ENCODE assay signal across 27 cellular contexts in genomic region chr3:112140584-112140983, GRCh38. TPM values are rescaled to one million over a fixed set of nuclear protein-coding genes. Genes with fewer than 3 reads are reported as not detected.
DNase-seq lines count a peak whose midpoint lies in the region; ATAC-seq lines count a peak whose summit lies in the region.
"Had no signal": no experiment of that assay in that cellular context is flagged by ENCODE, and none has a peak within 500 bp of the region (broad histone marks: within the 10 kb centered on the region; RNA-seq: fewer than 3 reads in every experiment).

No MANE protein-coding gene starts in this region.

- no peak overlapping the region for H3K4me3 Mint-ChIP-seq in activated T-cell treated with anti-CD3 and anti-CD28 coated beads, Interleukin-2, amount 50 U/mL, for 4 hours
- H3K4me3 Mint-ChIP-seq in activated T-cell treated with anti-CD3 and anti-CD28 coated beads, Interleukin-2, amount 50 U/mL, for 24 hours = no peak overlapping the region
- no peak overlapping the region for H3K4me3 Mint-ChIP-seq in stimulated activated naive CD8-positive, alpha-beta T cell treated with anti-CD3 and anti-CD28 coated beads, Interleukin-15, Interleukin-2, amounts not matched to agents 100 ng/mL and 50 ng/mL, for 24 hours
- no peak overlapping the region for H3K4me3 Mint-ChIP-seq in stimulated activated naive CD8-positive, alpha-beta T cell treated with anti-CD3 and anti-CD28 coated beads, Interleukin-15, amount 100 ng/mL, for 72 hours
- H3K4me3 Mint-ChIP-seq in activated T-helper 17 cell treated with anti-CD3 and anti-CD28 coated beads, Interleukin-2, amount 50 U/mL, for 72 hours = peak overlapping the region; percentile 14
- H3K4me3 Mint-ChIP-seq: CD14-positive monocyte; CD4-positive, alpha-beta memory T cell; CD4-positive, CD25-positive, alpha-beta regulatory T cell; CD8-positive, alpha-beta memory T cell had no signal

- no peaks in the 10 kb centered on the region for H3K27me3 Mint-ChIP-seq in activated T-cell treated with anti-CD3 and anti-CD28 coated beads, Interleukin-2, amount 50 U/mL, for 4 hours (ENCODE audit: low read depth)
- no peaks in the 10 kb centered on the region for H3K27me3 Mint-ChIP-seq in activated T-cell treated with anti-CD3 and anti-CD28 coated beads, Interleukin-2, amount 50 U/mL, for 24 hours
- H3K27me3 Mint-ChIP-seq in stimulated activated naive CD8-positive, alpha-beta T cell treated with anti-CD3 and anti-CD28 coated beads, Interleukin-15, Interleukin-2, amounts not matched to agents 100 ng/mL and 50 ng/mL, for 24 hours = no peaks in the 10 kb centered on the region
- H3K27me3 Mint-ChIP-seq in stimulated activated naive CD8-positive, alpha-beta T cell treated with anti-CD3 and anti-CD28 coated beads, Interleukin-15, amount 100 ng/mL, for 72 hours = no peaks in the 10 kb centered on the region
- H3K27me3 Mint-ChIP-seq in activated T-helper 17 cell treated with anti-CD3 and anti-CD28 coated beads, Interleukin-2, amount 50 U/mL, for 72 hours = no peaks in the 10 kb centered on the region
- H3K27me3 Mint-ChIP-seq: CD4-positive, alpha-beta memory T cell; CD8-positive, alpha-beta memory T cell had no signal

- no peak for DNase-seq in activated T-cell treated with anti-CD3 and anti-CD28 coated beads, Interleukin-2, amount 50 U/mL, for 4 hours
- no peak for DNase-seq in activated T-cell treated with anti-CD3 and anti-CD28 coated beads, Interleukin-2, amount 50 U/mL, for 24 hours
- no peak for DNase-seq in stimulated activated naive CD8-positive, alpha-beta T cell treated with anti-CD3 and anti-CD28 coated beads, Interleukin-15, amount 100 ng/mL, for 72 hours
- no peak for DNase-seq in NCI-H2107 treated with DMSO at 0.1 percent for 48 hours (lab: John Stamatoyannopoulos, UW; ENCODE audit: unreplicated experiment)
- DNase-seq: 8988T; ACHN; BE2C; C1 segment of cervical spinal cord; CD4-positive, alpha-beta memory T cell; CD4-positive, CD25-positive, alpha-beta regulatory T cell; CD8-positive, alpha-beta memory T cell; COR-L47; DMS 273 treated with DMSO at 0.1 percent for 48 hours; DMS153; DMS53; DMS79; DND-41; EL; GDM1 had no signal

- H3K36me3 Mint-ChIP-seq in activated T-cell treated with anti-CD3 and anti-CD28 coated beads, Interleukin-2, amount 50 U/mL, for 4 hours (ENCODE audit: insufficient read depth) = peaks cover 4% of the 10 kb centered on the region
- peaks cover 7% of the 10 kb centered on the region for H3K36me3 Mint-ChIP-seq in activated T-cell treated with anti-CD3 and anti-CD28 coated beads, Interleukin-2, amount 50 U/mL, for 24 hours (ENCODE audit: low read depth)
- peaks cover 5% of the 10 kb centered on the region for H3K36me3 Mint-ChIP-seq in stimulated activated naive CD8-positive, alpha-beta T cell treated with anti-CD3 and anti-CD28 coated beads, Interleukin-15, Interleukin-2, amounts not matched to agents 100 ng/mL and 50 ng/mL, for 24 hours (ENCODE audit: low read depth)
- no peaks in the 10 kb centered on the region for H3K36me3 Mint-ChIP-seq in activated T-helper 17 cell treated with anti-CD3 and anti-CD28 coated beads, Interleukin-2, amount 50 U/mL, for 72 hours (ENCODE audit: low read depth)
- H3K36me3 Mint-ChIP-seq: CD14-positive monocyte; CD4-positive, CD25-positive, alpha-beta regulatory T cell had no signal

- H3K9me3 Mint-ChIP-seq in activated T-cell treated with anti-CD3 and anti-CD28 coated beads, Interleukin-2, amount 50 U/mL, for 4 hours = peaks cover 5% of the 10 kb centered on the region
- peaks cover 12% of the 10 kb centered on the region for H3K9me3 Mint-ChIP-seq in activated T-cell treated with anti-CD3 and anti-CD28 coated beads, Interleukin-2, amount 50 U/mL, for 24 hours
- peaks cover under 1% of the 10 kb centered on the region for H3K9me3 Mint-ChIP-seq in stimulated activated naive CD8-positive, alpha-beta T cell treated with anti-CD3 and anti-CD28 coated beads, Interleukin-15, Interleukin-2, amounts not matched to agents 100 ng/mL and 50 ng/mL, for 24 hours
- H3K9me3 Mint-ChIP-seq in stimulated activated naive CD8-positive, alpha-beta T cell treated with anti-CD3 and anti-CD28 coated beads, Interleukin-15, amount 100 ng/mL, for 72 hours = peaks cover 8 to 9% of the 10 kb centered on the region in 2 donors
- no peaks in the 10 kb centered on the region for H3K9me3 Mint-ChIP-seq in activated T-helper 17 cell treated with anti-CD3 and anti-CD28 coated beads, Interleukin-2, amount 50 U/mL, for 72 hours

- ATAC-seq in activated T-cell treated with anti-CD3 and anti-CD28 coated beads, Interleukin-2, amount 50 U/mL, for 4 hours = peak; percentile 19 to 25
- ATAC-seq in stimulated activated naive CD8-positive, alpha-beta T cell treated with anti-CD3 and anti-CD28 coated beads, Interleukin-15, amount 100 ng/mL, for 72 hours = no peak
- peak; percentile 67 for ATAC-seq in activated T-helper 17 cell treated with anti-CD3 and anti-CD28 coated beads, Interleukin-2, amount 50 U/mL, for 72 hours (replicated peaks)
- no peak for ATAC-seq in GM18502 (IDR thresholded peaks at IDR 0.05; ENCODE audit: poor library complexity, unreplicated experiment)
- ATAC-seq: GM12878 had no signal

- no peak overlapping the region for H3K27ac Mint-ChIP-seq in activated T-cell treated with anti-CD3 and anti-CD28 coated beads, Interleukin-2, amount 50 U/mL, for 24 hours
- H3K27ac Mint-ChIP-seq in stimulated activated naive CD8-positive, alpha-beta T cell treated with anti-CD3 and anti-CD28 coated beads, Interleukin-15, Interleukin-2, amounts not matched to agents 100 ng/mL and 50 ng/mL, for 24 hours = peak overlapping the region; percentile 29
- no peak overlapping the region for H3K27ac Mint-ChIP-seq in stimulated activated naive CD8-positive, alpha-beta T cell treated with anti-CD3 and anti-CD28 coated beads, Interleukin-15, amount 100 ng/mL, for 72 hours
- peak overlapping the region; percentile 79 for H3K27ac Mint-ChIP-seq in activated T-helper 17 cell treated with anti-CD3 and anti-CD28 coated beads, Interleukin-2, amount 50 U/mL, for 72 hours
- H3K27ac Mint-ChIP-seq: CD14-positive monocyte; CD4-positive, CD25-positive, alpha-beta regulatory T cell; CD8-positive, alpha-beta memory T cell had no signal

- peaks cover 44% of the 10 kb centered on the region for H3K4me1 Mint-ChIP-seq in activated T-cell treated with anti-CD3 and anti-CD28 coated beads, Interleukin-2, amount 50 U/mL, for 4 hours (ENCODE audit: low read depth)
- H3K4me1 Mint-ChIP-seq in activated T-cell treated with anti-CD3 and anti-CD28 coated beads, Interleukin-2, amount 50 U/mL, for 24 hours (ENCODE audit: low read depth) = peaks cover 54% of the 10 kb centered on the region
- peaks cover 35% of the 10 kb centered on the region for H3K4me1 Mint-ChIP-seq in stimulated activated naive CD8-positive, alpha-beta T cell treated with anti-CD3 and anti-CD28 coated beads, Interleukin-15, Interleukin-2, amounts not matched to agents 100 ng/mL and 50 ng/mL, for 24 hours (ENCODE audit: low read depth)
- H3K4me1 Mint-ChIP-seq in stimulated activated naive CD8-positive, alpha-beta T cell treated with anti-CD3 and anti-CD28 coated beads, Interleukin-15, amount 100 ng/mL, for 72 hours = peaks cover 41% of the 10 kb centered on the region
- peaks cover 31% of the 10 kb centered on the region for H3K4me1 Mint-ChIP-seq in activated T-helper 17 cell treated with anti-CD3 and anti-CD28 coated beads, Interleukin-2, amount 50 U/mL, for 72 hours

RNA-seq across cellular contexts. Expression of gene GCSAM, which starts 7.5 kb away (rescaled TPM):
- 1 to 10 TPM; 1.3 to 2.0 (median 2.0) TPM for total RNA-seq in activated T-cell treated with anti-CD3 and anti-CD28 coated beads, Interleukin-2, amount 50 U/mL, for 4 hours
- total RNA-seq in activated T-helper 17 cell treated with anti-CD3 and anti-CD28 coated beads, Interleukin-2, amount 50 U/mL, for 72 hours = 10 to 100 TPM; 13.5 to 18.6 TPM
- total RNA-seq: A673, Daoy, G401 had no signal

RNA-seq across cellular contexts. Expression of gene C3orf52, which starts 54.4 kb away (rescaled TPM):
- 1 to 10 TPM; 1.5 to 2.2 (median 2.1) TPM for total RNA-seq in activated T-cell treated with anti-CD3 and anti-CD28 coated beads, Interleukin-2, amount 50 U/mL, for 4 hours
- 10 to 100 TPM in 1 of 2 donors, 1 to 10 TPM in 1; 9.9 to 14.5 TPM for total RNA-seq in activated T-helper 17 cell treated with anti-CD3 and anti-CD28 coated beads, Interleukin-2, amount 50 U/mL, for 72 hours
- total RNA-seq: G401 had no signal

Comparison
In these comparisons a context has a peak if more than half of its experiments do, and no peak if none do; other contexts are left out.
1. H3K27ac Mint-ChIP-seq: peak in stimulated activated naive CD8-positive, alpha-beta T cell treated with anti-CD3 and anti-CD28 coated beads, Interleukin-15, Interleukin-2, amounts not matched to agents 100 ng/mL and 50 ng/mL, for 24 hours (single experiment) and activated T-helper 17 cell treated with anti-CD3 and anti-CD28 coated beads, Interleukin-2, amount 50 U/mL, for 72 hours (single experiment); none in activated T-cell treated with anti-CD3 and anti-CD28 coated beads, Interleukin-2, amount 50 U/mL, for 24 hours (single experiment) and stimulated activated naive CD8-positive, alpha-beta T cell treated with anti-CD3 and anti-CD28 coated beads, Interleukin-15, amount 100 ng/mL, for 72 hours (0 of 2).
2. ATAC-seq: peak in activated T-cell treated with anti-CD3 and anti-CD28 coated beads, Interleukin-2, amount 50 U/mL, for 4 hours (2 of 2) and activated T-helper 17 cell treated with anti-CD3 and anti-CD28 coated beads, Interleukin-2, amount 50 U/mL, for 72 hours (single experiment); none in stimulated activated naive CD8-positive, alpha-beta T cell treated with anti-CD3 and anti-CD28 coated beads, Interleukin-15, amount 100 ng/mL, for 72 hours (single experiment) and GM18502 (single experiment).
3. RNA of gene GCSAM, which starts 7.5 kb away (total RNA-seq): 13.5 to 18.6 TPM in activated T-helper 17 cell treated with anti-CD3 and anti-CD28 coated beads, Interleukin-2, amount 50 U/mL, for 72 hours; 1.3 to 2.0 TPM in activated T-cell treated with anti-CD3 and anti-CD28 coated beads, Interleukin-2, amount 50 U/mL, for 4 hours; every median in the first group is over 4 times any median in the second.